22 cellular contexts compared by ENCODE assay signal in the genomic region with DNA sequence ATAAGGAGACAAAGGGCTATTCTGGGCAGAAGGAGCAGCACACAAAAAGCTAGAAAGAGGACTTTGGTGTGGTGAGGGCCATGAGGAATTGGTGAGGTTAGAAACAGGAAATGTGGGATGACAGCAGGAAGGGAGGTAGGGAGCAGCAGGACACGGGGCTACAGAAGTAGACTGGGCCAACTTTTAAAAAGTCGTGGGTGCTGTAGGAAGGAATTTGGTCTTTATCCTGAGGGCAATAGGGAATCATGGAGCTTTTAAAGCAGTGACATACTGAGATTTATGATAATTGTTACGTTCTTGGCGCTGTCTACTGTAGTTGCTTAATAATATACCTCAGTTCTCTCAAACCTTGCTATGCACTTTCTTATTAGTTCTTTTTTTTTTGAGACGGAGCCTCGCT. TPM values are rescaled to one million over a fixed set of nuclear protein-coding genes. Genes with fewer than 3 reads are reported as not detected.
"Had no signal": no experiment of that assay in that cellular context is flagged by ENCODE, and none has a peak within 500 bp of the region (broad histone marks: within the 10 kb centered on the region; RNA-seq: fewer than 3 reads in every experiment).

No MANE protein-coding gene starts in this region.

- H3K36me3 ChIP-seq: tibial artery had no signal

- H3K27ac ChIP-seq: parathyroid adenoma, tibial artery, VCaP had no signal

- H3K4me3 ChIP-seq: tibial artery had no signal

- DNase-seq: activated CD8-positive, alpha-beta T cell treated with anti-CD3 and anti-CD28 coated beads, Interleukin-2, amount 10 ng/mL, durations not matched to agents 7 days and 5 days; activated gamma-delta T cell treated with Interleukin-2 at 50 U/mL for 16 hours; aorta; caudate nucleus; dermis blood vessel endothelial cell; effector memory CD4-positive, alpha-beta T cell; foreskin melanocyte; glutamatergic neuron; hippocampal formation; right cardiac atrium; stimulated activated CD4-positive, alpha-beta T cell treated with anti-CD3 and anti-CD28 coated beads, Interleukin-12 subunit alpha, Interleukin-12 subunit beta, amount 100 ng/mL, for 4 hours; substantia nigra; tibial artery had no signal

- ATAC-seq: activated CD4-positive, CD25-positive, alpha-beta regulatory T cell treated with anti-CD3 and anti-CD28 coated beads, Interleukin-2, amount 50 U/mL, for 24 hours; activated CD8-positive, alpha-beta T cell treated with anti-CD3 and anti-CD28 coated beads, Interleukin-2, amount 10 ng/mL, durations not matched to agents 7 days and 5 days; right cardiac atrium had no signal

- H3K4me1 ChIP-seq: tibial artery had no signal

- H3K27me3 ChIP-seq: tibial artery had no signal

- H3K9me3 ChIP-seq: tibial artery had no signal

RNA-seq across cellular contexts. Expression of a gene that starts 26.3 kb away (rescaled TPM):
- total RNA-seq: activated CD4-positive, alpha-beta T cell treated with anti-CD3 and anti-CD28 coated beads, Interleukin-2, amount 10 ng/mL, durations not matched to agents 24 days and 14 days; activated CD8-positive, alpha-beta T cell treated with anti-CD3 and anti-CD28 coated beads, Interleukin-2, amount 10 ng/mL, durations not matched to agents 7 days and 5 days; T-helper 2 cell treated with Interferon-gamma antibody and Interleukin-4, amounts not matched to agents 100 ng/mL and 5 ng/mL, for 36 hours had no signal

RNA-seq across cellular contexts. Expression of a gene that starts 36.5 kb away (rescaled TPM):
- total RNA-seq: activated CD4-positive, alpha-beta T cell treated with anti-CD3 and anti-CD28 coated beads, Interleukin-2, amount 10 ng/mL, durations not matched to agents 24 days and 14 days; activated CD8-positive, alpha-beta T cell treated with anti-CD3 and anti-CD28 coated beads, Interleukin-2, amount 10 ng/mL, durations not matched to agents 7 days and 5 days; aorta; dermis blood vessel endothelial cell; mononuclear cell; myocyte; pulmonary artery endothelial cell; right cardiac atrium; skeletal muscle tissue; T-helper 2 cell treated with Interferon-gamma antibody and Interleukin-4, amounts not matched to agents 100 ng/mL and 5 ng/mL, for 36 hours had no signal
